19 cellular contexts compared by ENCODE assay signal in the genomic region with DNA sequence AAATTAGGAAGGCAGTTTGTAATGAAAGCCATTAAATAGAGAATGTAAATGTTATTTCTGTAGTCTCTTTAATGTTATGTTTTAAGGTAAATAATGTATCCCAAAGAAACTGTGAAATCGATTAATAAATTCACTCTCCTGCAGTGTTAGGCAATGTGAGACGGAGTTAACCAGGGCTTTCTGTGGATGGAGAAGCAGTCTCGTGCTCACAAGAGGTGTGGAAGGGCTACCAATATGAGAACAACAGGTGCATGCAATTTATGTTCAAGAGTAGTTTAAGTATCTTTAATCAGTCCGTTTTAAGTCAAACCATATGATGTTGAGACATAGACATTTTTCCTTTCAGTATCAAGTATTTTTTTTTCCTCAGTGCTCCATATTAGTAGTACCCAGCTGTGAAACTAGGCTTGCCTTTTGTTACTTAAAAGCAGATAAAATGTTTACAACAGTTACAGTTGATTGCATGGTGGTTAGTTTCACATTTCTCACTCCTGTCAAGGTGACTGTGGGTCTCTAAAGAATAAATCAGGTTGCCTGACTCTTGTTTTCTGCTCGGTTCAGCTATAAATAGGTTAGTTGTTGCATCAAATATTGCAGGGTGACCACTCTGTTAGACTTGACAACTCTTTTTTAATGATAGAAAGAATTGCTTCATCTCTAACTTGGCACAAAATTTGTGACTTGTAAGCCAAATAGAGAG. TPM values are rescaled to one million over a fixed set of nuclear protein-coding genes. Genes with fewer than 3 reads are reported as not detected.
A peak's percentile ranks its signal among the peaks of the same experiment; 100 is the strongest.
DNase-seq lines count a peak whose midpoint lies in the region; ATAC-seq and TF ChIP-seq lines count a peak whose summit lies in the region.
"Had no signal": no experiment of that assay in that cellular context is flagged by ENCODE, and none has a peak within 500 bp of the region (broad histone marks: within the 10 kb centered on the region; RNA-seq: fewer than 3 reads in every experiment).

No MANE protein-coding gene starts in this region.

- peak in 1 of 2 donors; percentile 2 for ATAC-seq in activated T-cell treated with anti-CD3 and anti-CD28 coated beads, Interleukin-2, amount 50 U/mL, for 72 hours (replicated peaks in 1 of 2)
- ATAC-seq in GM21529 (IDR thresholded peaks at IDR 0.05; ENCODE audit: unreplicated experiment), result peak; percentile 38
- ATAC-seq in activated T-helper 17 cell treated with anti-CD3 and anti-CD28 coated beads, Interleukin-2, amount 50 U/mL, for 72 hours (replicated peaks), result no peak
- ATAC-seq: CD8-positive, alpha-beta T cell; upper lobe of right lung had no signal

- no peaks in the 10 kb centered on the region for H3K27me3 ChIP-seq in adrenal gland
- H3K27me3 ChIP-seq: stomach, upper lobe of right lung had no signal

- H3K9me3 ChIP-seq in adrenal gland (replicated peaks in 1 of 3), result no peaks in the 10 kb centered on the region
- H3K9me3 ChIP-seq: stomach, upper lobe of right lung had no signal

- H3K9me3 Mint-ChIP-seq in activated T-cell treated with anti-CD3 and anti-CD28 coated beads, Interleukin-2, amount 50 U/mL, for 72 hours, result peaks cover 6 to 10% of the 10 kb centered on the region in 2 donors
- H3K9me3 Mint-ChIP-seq in activated T-helper 17 cell treated with anti-CD3 and anti-CD28 coated beads, Interleukin-2, amount 50 U/mL, for 72 hours, result peaks cover 4% of the 10 kb centered on the region
- H3K9me3 Mint-ChIP-seq: CD8-positive, alpha-beta T cell had no signal

- WGBS in adrenal gland, 4 donors, result 77 to 83% (median 81%) methylated on average over 5 of the region's 5 CpGs

- H3K36me3 Mint-ChIP-seq in activated T-cell treated with anti-CD3 and anti-CD28 coated beads, Interleukin-2, amount 50 U/mL, for 72 hours (ENCODE audit: insufficient read depth in 2 of 2), result peaks cover 13 to 18% of the 10 kb centered on the region in 2 donors
- peaks cover 1% of the 10 kb centered on the region for H3K36me3 Mint-ChIP-seq in activated T-helper 17 cell treated with anti-CD3 and anti-CD28 coated beads, Interleukin-2, amount 50 U/mL, for 72 hours (ENCODE audit: low read depth)
- H3K36me3 Mint-ChIP-seq: CD8-positive, alpha-beta T cell had no signal

- no peaks in the 10 kb centered on the region for H3K36me3 ChIP-seq in adrenal gland (replicated peaks in 1 of 2)
- H3K36me3 ChIP-seq: stomach, upper lobe of right lung had no signal

- peaks cover 67% of the 10 kb centered on the region for H3K4me1 Mint-ChIP-seq in activated T-cell treated with anti-CD3 and anti-CD28 coated beads, Interleukin-2, amount 50 U/mL, for 72 hours (ENCODE audit: low read depth)
- H3K4me1 Mint-ChIP-seq in activated T-helper 17 cell treated with anti-CD3 and anti-CD28 coated beads, Interleukin-2, amount 50 U/mL, for 72 hours, result peaks cover 40% of the 10 kb centered on the region

- peaks cover 0 to 3% of the 10 kb centered on the region in 2 donors for H3K4me1 ChIP-seq in adrenal gland (replicated peaks in 1 of 2)
- H3K4me1 ChIP-seq: stomach, upper lobe of right lung had no signal

- no peak overlapping the region for H3K4me3 ChIP-seq in coronary artery
- no peak overlapping the region for H3K4me3 ChIP-seq in adrenal gland
- H3K4me3 ChIP-seq: stomach, upper lobe of right lung had no signal

- TF ChIP-seq POLR2A in adrenal gland (IDR thresholded peaks at IDR 0.05), result no peak

- DNase-seq in activated T-cell treated with anti-CD3 and anti-CD28 coated beads, Interleukin-2, amount 50 U/mL, for 72 hours, result no peak
- DNase-seq in activated T-cell treated with anti-CD3 and anti-CD28 coated beads for 4 hours (no peak), renal cortical epithelial cell (ENCODE audit: low read depth) (peak; percentile 36), germinal center (ENCODE audit: low spot score) (no peak), coronary artery (ENCODE audit: low spot score) (no peak), adrenal gland (no peak)
- DNase-seq: activated CD4-positive, alpha-beta memory T cell treated with anti-CD3 and anti-CD28 coated beads, Interleukin-2, amount 10 ng/mL, durations not matched to agents 7 days and 5 days; CD8-positive, alpha-beta T cell; central memory CD4-positive, alpha-beta T cell; effector CD8-positive, alpha-beta T cell; GOT3; mesendoderm; NCI-H2171; stimulated activated CD4-positive, alpha-beta T cell treated with anti-CD3 and anti-CD28 coated beads, Interleukin-1b, Interleukin-23, amount 100 ng/mL, for 48 hours; stomach; SW 1271; upper lobe of right lung had no signal

- H3K27ac ChIP-seq in coronary artery (no peak overlapping the region), adrenal gland (no peak overlapping the region)
- H3K27ac ChIP-seq: stomach, upper lobe of right lung had no signal

- no peaks in the 10 kb centered on the region for H3K27me3 Mint-ChIP-seq in activated T-cell treated with anti-CD3 and anti-CD28 coated beads, Interleukin-2, amount 50 U/mL, for 72 hours (ENCODE audit: low read depth)
- H3K27me3 Mint-ChIP-seq in activated T-helper 17 cell treated with anti-CD3 and anti-CD28 coated beads, Interleukin-2, amount 50 U/mL, for 72 hours, result no peaks in the 10 kb centered on the region
- H3K27me3 Mint-ChIP-seq: activated CD4-positive, alpha-beta memory T cell treated with anti-CD3 and anti-CD28 coated beads, Interleukin-2, amount 10 ng/mL, durations not matched to agents 7 days and 5 days had no signal

- TF ChIP-seq CTCF in coronary artery (IDR thresholded peaks at IDR 0.05) (no peak), adrenal gland (IDR thresholded peaks at IDR 0.05) (no peak)

- H3K27ac Mint-ChIP-seq in activated T-cell treated with anti-CD3 and anti-CD28 coated beads, Interleukin-2, amount 50 U/mL, for 72 hours, result peak overlapping the region; percentile 67
- peak overlapping the region; percentile 13 for H3K27ac Mint-ChIP-seq in activated T-helper 17 cell treated with anti-CD3 and anti-CD28 coated beads, Interleukin-2, amount 50 U/mL, for 72 hours
- H3K27ac Mint-ChIP-seq: activated CD4-positive, alpha-beta memory T cell treated with anti-CD3 and anti-CD28 coated beads, Interleukin-2, amount 10 ng/mL, durations not matched to agents 7 days and 5 days; CD8-positive, alpha-beta T cell had no signal

- intact Hi-C loops in adrenal gland (cut with DNase I), result no loop called here

- peak overlapping the region; percentile 52 to 58 for H3K4me3 Mint-ChIP-seq in activated T-cell treated with anti-CD3 and anti-CD28 coated beads, Interleukin-2, amount 50 U/mL, for 72 hours
- H3K4me3 Mint-ChIP-seq in activated T-helper 17 cell treated with anti-CD3 and anti-CD28 coated beads, Interleukin-2, amount 50 U/mL, for 72 hours, result peak overlapping the region; percentile 7
- H3K4me3 Mint-ChIP-seq: activated CD4-positive, alpha-beta memory T cell treated with anti-CD3 and anti-CD28 coated beads, Interleukin-2, amount 10 ng/mL, durations not matched to agents 7 days and 5 days; CD8-positive, alpha-beta T cell had no signal

RNA-seq across cellular contexts. Expression of gene COX10, which starts 54.4 kb away (rescaled TPM):
- 10 to 100 TPM; 30.7 to 31.5 TPM for total RNA-seq in activated T-cell treated with anti-CD3 and anti-CD28 coated beads, Interleukin-2, amount 50 U/mL, for 72 hours
- total RNA-seq in activated T-helper 17 cell treated with anti-CD3 and anti-CD28 coated beads, Interleukin-2, amount 50 U/mL, for 72 hours, result 10 to 100 TPM; 16.0 to 30.1 TPM
- total RNA-seq in renal cortical epithelial cell, result 14.8 and 19.1 TPM in 2 replicates
- total RNA-seq in adrenal gland, result 10 to 100 TPM; 11.0 to 33.9 (median 14.7) TPM
- 10 to 100 TPM in 2 of 3 donors, 1 to 10 TPM in 1; 6.8 to 25.6 (median 10.3) TPM for polyA plus RNA-seq in adrenal gland
